In genomic region chr1:26739251-26739914, GRCh38 we compare ENCODE assay signal across 1 cellular context.
TF ChIP-seq lines count a peak whose summit lies in the region.

No MANE protein-coding gene starts in this region.

TF ChIP-seq in GM12878, 131 proteins besides CTCF, POLR2A, EP300 and RAD21:
- TF ChIP-seq ZBTB40 (IDR thresholded peaks at IDR 0.05; ENCODE audit: borderline replicate concordance) (no peak), RUNX3 (IDR thresholded peaks at IDR 0.05; ENCODE audit: low read length) (peak; percentile 17; the same call in 1 of the 2 replicates)
